Comparison of ENCODE assay signal across 16 cellular contexts in the genomic region with DNA sequence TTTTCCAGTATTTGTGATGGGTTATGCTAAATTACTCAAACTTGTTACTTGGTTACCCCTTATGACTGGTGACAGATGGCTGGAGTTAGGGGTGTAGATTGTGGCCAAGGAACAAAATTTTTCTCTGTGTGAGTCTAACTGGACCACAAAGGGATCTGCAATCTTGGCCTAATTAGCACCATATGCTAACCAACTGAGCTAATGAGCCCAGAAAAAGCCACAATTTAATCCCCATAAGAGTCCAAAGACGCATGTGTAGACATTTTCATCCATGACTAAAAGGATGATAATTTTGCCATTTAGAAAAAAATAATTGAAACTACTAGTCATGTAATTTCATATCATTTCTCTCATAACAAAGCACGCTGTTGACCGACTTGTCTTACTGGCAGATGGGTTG.
DNase-seq lines count a peak whose midpoint lies in the region; ATAC-seq and TF ChIP-seq lines count a peak whose summit lies in the region.
"Had no signal": no experiment of that assay in that cellular context is flagged by ENCODE, and none has a peak within 500 bp of the region (broad histone marks: within the 10 kb centered on the region; RNA-seq: fewer than 3 reads in every experiment).

No MANE protein-coding gene starts in this region.

- H3K4me1 ChIP-seq in CD4-positive, alpha-beta memory T cell (ENCODE audit: insufficient read depth, low read length): no peaks in the 10 kb centered on the region
- H3K4me1 ChIP-seq: BLaER1 treated with 17β-estradiol and CSF1 and Interleukin-3, amounts not matched to agents 10 nM and 100 nM had no signal

- no peaks in the 10 kb centered on the region for H3K27me3 ChIP-seq in CD4-positive, alpha-beta memory T cell (ENCODE audit: insufficient read depth, low read length)
- H3K27me3 ChIP-seq: BLaER1 treated with 17β-estradiol and CSF1 and Interleukin-3, amounts not matched to agents 10 nM and 100 nM had no signal

- DNase-seq in AG20443 (ENCODE audit: low spot score): peak; percentile 64
- DNase-seq in GM03348 (ENCODE audit: low spot score): peak; percentile 15
- peak; percentile 82 for DNase-seq in NCI-H524 treated with DMSO at 0.1 percent for 48 hours (lab: John Stamatoyannopoulos, UW)
- DNase-seq in fibroblast of mammary gland (ENCODE audit: low read depth): peak; percentile 20
- DNase-seq in CD4-positive, alpha-beta memory T cell: no peak
- no peak for DNase-seq in activated effector memory CD4-positive, alpha-beta T cell treated with Interleukin-2 at 50 U/mL for 16 hours
- DNase-seq in activated gamma-delta T cell (lab: John Stamatoyannopoulos, UW): no peak
- DNase-seq: MV-4-11, NCI-H1417 treated with DMSO at 0.1 percent for 48 hours, NCI-H1930, NCI-H526 treated with DMSO at 0.1 percent for 48 hours had no signal

- intact Hi-C loops in CD4-positive, alpha-beta memory T cell (cut with micrococcal nuclease): no loop called here

- no peak overlapping the region for H3K4me3 Mint-ChIP-seq in CD4-positive, alpha-beta memory T cell
- H3K4me3 Mint-ChIP-seq: T-helper 1 cell treated with Interleukin-12 subunit alpha and Interleukin-12 subunit beta and Interleukin-4 antibody, amounts not matched to agents 30 μg/mL and 1 μg/mL, for 36 hours had no signal

- CTCF ChIA-PET in CD4-positive, alpha-beta memory T cell (lab: Charles Lee; ENCODE audit: partially characterized antibody): no interaction called here

- no peak overlapping the region for H3K27ac ChIP-seq in CD4-positive, alpha-beta memory T cell (ENCODE audit: low read depth, low read length)
- H3K27ac ChIP-seq: BLaER1 treated with 17β-estradiol and CSF1 and Interleukin-3, amounts not matched to agents 10 nM and 100 nM; RWPE1 had no signal

- H3K9me3 Mint-ChIP-seq in CD4-positive, alpha-beta memory T cell: no peaks in the 10 kb centered on the region
- H3K9me3 Mint-ChIP-seq: T-helper 1 cell treated with Interleukin-12 subunit alpha and Interleukin-12 subunit beta and Interleukin-4 antibody, amounts not matched to agents 30 μg/mL and 1 μg/mL, for 36 hours had no signal

- H3K36me3 ChIP-seq in CD4-positive, alpha-beta memory T cell (ENCODE audit: insufficient read depth, low read length): no peaks in the 10 kb centered on the region
- H3K36me3 ChIP-seq: BLaER1 treated with 17β-estradiol and CSF1 and Interleukin-3, amounts not matched to agents 10 nM and 100 nM had no signal

- TF ChIP-seq CTCF in fibroblast of mammary gland (conservative IDR thresholded peaks at IDR 0.05; ENCODE audit: control insufficient read depth, insufficient read depth, low read depth, low read length): no peak

- H3K36me3 Mint-ChIP-seq in CD4-positive, alpha-beta memory T cell: no peaks in the 10 kb centered on the region

- no peak overlapping the region for H3K4me3 ChIP-seq in fibroblast of mammary gland (ENCODE audit: control insufficient read depth, low read depth, low read length)
- H3K4me3 ChIP-seq in CD4-positive, alpha-beta memory T cell (ENCODE audit: low read length in 2 of 2): no peak overlapping the region
- H3K4me3 ChIP-seq: BLaER1 treated with 17β-estradiol and CSF1 and Interleukin-3, amounts not matched to agents 10 nM and 100 nM; K562 had no signal

- H3K9me3 ChIP-seq in CD4-positive, alpha-beta memory T cell (ENCODE audit: control insufficient read depth in 1 of 2, low read length in 2 of 2): no peaks in the 10 kb centered on the region
- H3K9me3 ChIP-seq: BLaER1 treated with 17β-estradiol and CSF1 and Interleukin-3, amounts not matched to agents 10 nM and 100 nM had no signal

- H3K27ac Mint-ChIP-seq in CD4-positive, alpha-beta memory T cell: no peak overlapping the region
- H3K27ac Mint-ChIP-seq: T-helper 1 cell treated with Interleukin-12 subunit alpha and Interleukin-12 subunit beta and Interleukin-4 antibody, amounts not matched to agents 30 μg/mL and 1 μg/mL, for 36 hours had no signal

- POLR2A ChIA-PET in CD4-positive, alpha-beta memory T cell (lab: Charles Lee; ENCODE audit: partially characterized antibody): no interaction called here

- no peaks in the 10 kb centered on the region for H3K4me1 Mint-ChIP-seq in CD4-positive, alpha-beta memory T cell

- ATAC-seq in GM21786 (IDR thresholded peaks at IDR 0.05; ENCODE audit: unreplicated experiment): no peak
- ATAC-seq: K562 had no signal

- peaks cover 0 to 2% of the 10 kb centered on the region in 2 donors for H3K27me3 Mint-ChIP-seq in CD4-positive, alpha-beta memory T cell

Comparison
In these comparisons a context has a peak if more than half of its experiments do, and no peak if none do; other contexts are left out.
1. DNase-seq: peak in AG20443 (single experiment), GM03348 (single experiment), NCI-H524 treated with DMSO at 0.1 percent for 48 hours (single experiment) and fibroblast of mammary gland (single experiment); none in CD4-positive, alpha-beta memory T cell (0 of 5), activated effector memory CD4-positive, alpha-beta T cell treated with Interleukin-2 at 50 U/mL for 16 hours (single experiment) and activated gamma-delta T cell (single experiment).